ENCODE assay signal across 19 cellular contexts in genomic region chr5:1073239-1074102, GRCh38. TPM values are rescaled to one million over a fixed set of nuclear protein-coding genes. Genes with fewer than 3 reads are reported as not detected.
A peak's percentile ranks its signal among the peaks of the same experiment; 100 is the strongest.
DNase-seq lines count a peak whose midpoint lies in the region; ATAC-seq and TF ChIP-seq lines count a peak whose summit lies in the region.
"Had no signal": no experiment of that assay in that cellular context is flagged by ENCODE, and none has a peak within 500 bp of the region (broad histone marks: within the 10 kb centered on the region; RNA-seq: fewer than 3 reads in every experiment).

No MANE protein-coding gene starts in this region.

- H3T11ph ChIP-seq in H9 (ENCODE audit: low read length) = no peak overlapping the region

- no peak overlapping the region for H2BK20ac ChIP-seq in H9 (ENCODE audit: low read depth, low read length, poor library complexity, severe bottlenecking)

- H3K4me1 Mint-ChIP-seq in H9 = peaks cover 0 to 3% of the 10 kb centered on the region in 2 experiments; a peak in 1 of 4 replicates
- H3K4me1 Mint-ChIP-seq in WTC11 = no peaks in the 10 kb centered on the region
- peaks cover 3% of the 10 kb centered on the region for H3K4me1 Mint-ChIP-seq in memory B cell
- H3K4me1 Mint-ChIP-seq: activated CD4-positive, alpha-beta T cell treated with anti-CD3 and anti-CD28 coated beads for 36 hours had no signal

- no peak overlapping the region for H2BK120ac ChIP-seq in H9 (ENCODE audit: low read depth, low read length, poor library complexity, severe bottlenecking)

- no peak overlapping the region for H3K9ac ChIP-seq in H9 (ENCODE audit: extremely low read depth, insufficient read length, low read length)

- no peak overlapping the region for H4K91ac ChIP-seq in H9 (ENCODE audit: insufficient read length, low read depth, low read length)

- no peak overlapping the region for H2BK5ac ChIP-seq in H9 (ENCODE audit: insufficient read length, low read length)

- no peak overlapping the region for H3K4me3 ChIP-seq in dorsolateral prefrontal cortex
- H3K4me3 ChIP-seq: lung, right atrium auricular region had no signal

- H3K27me3 ChIP-seq in H9 (ENCODE audit: insufficient read depth, low read length) (no peaks in the 10 kb centered on the region), dorsolateral prefrontal cortex (no peaks in the 10 kb centered on the region)
- H3K27me3 ChIP-seq: BE2C, right atrium auricular region had no signal

- no peak overlapping the region for H3K23ac ChIP-seq in H9 (ENCODE audit: insufficient read length, low read depth, low read length)

- H2AK5ac ChIP-seq in H9 (ENCODE audit: insufficient read length, low read length) = no peak overlapping the region

- H3K4me2 ChIP-seq in H9 (ENCODE audit: insufficient read depth, insufficient read length, low read length) = no peak overlapping the region

- TF ChIP-seq CTCF in H9 (conservative IDR thresholded peaks at IDR 0.05) (no peak), WTC11 (IDR thresholded peaks at IDR 0.05) (no peak), dorsolateral prefrontal cortex (IDR thresholded peaks at IDR 0.05 in 54 of 56, conservative IDR thresholded peaks at IDR 0.05 in 2 of 56; ENCODE audit: low read depth in 1 of 56, partially characterized antibody in 56 of 56) (no peak)

- H3K4me1 ChIP-seq in H9 (ENCODE audit: insufficient read depth, low read length) = no peaks in the 10 kb centered on the region
- H3K4me1 ChIP-seq: BE2C, right atrium auricular region had no signal

- H3K9me3 ChIP-seq in H9 (ENCODE audit: control insufficient read depth, low read depth, low read length) = no peaks in the 10 kb centered on the region
- H3K9me3 ChIP-seq: BE2C, right atrium auricular region had no signal

- H3K4me3 Mint-ChIP-seq in H9 (no peak overlapping the region), WTC11 (no peak overlapping the region), memory B cell (no peak overlapping the region)
- H3K4me3 Mint-ChIP-seq: activated CD4-positive, alpha-beta T cell treated with anti-CD3 and anti-CD28 coated beads for 36 hours had no signal

- H3K18ac ChIP-seq in H9 (ENCODE audit: insufficient read length, low read depth, low read length) = no peak overlapping the region

- H3K27ac ChIP-seq in H9 (ENCODE audit: insufficient read length, low read depth, low read length) (no peak overlapping the region), dorsolateral prefrontal cortex (no peak overlapping the region)
- H3K27ac ChIP-seq: right atrium auricular region had no signal

- POLR2A ChIA-PET in WTC11 (lab: Charles Lee) = no interaction called here

- no peak overlapping the region for H2BK12ac ChIP-seq in H9 (ENCODE audit: insufficient read length, low read depth, low read length)

- no peaks in the 10 kb centered on the region for H3K79me1 ChIP-seq in H9 (ENCODE audit: insufficient read depth, low read depth, low read length, poor library complexity, severe bottlenecking)

- H3K9me3 Mint-ChIP-seq in H9 (no peaks in the 10 kb centered on the region), WTC11 (no peaks in the 10 kb centered on the region), memory B cell (no peaks in the 10 kb centered on the region)

- intact Hi-C loops in dorsolateral prefrontal cortex (cut with DNase I) = no loop called here

- H3K14ac ChIP-seq in H9 (ENCODE audit: insufficient read depth, low read length) = no peak overlapping the region

- no peak overlapping the region for H2BK15ac ChIP-seq in H9 (ENCODE audit: low read depth, low read length)

- H3K4ac ChIP-seq in H9 (ENCODE audit: low read depth, low read length) = no peak overlapping the region

- no peak for ATAC-seq in WTC11
- ATAC-seq in memory B cell (ENCODE audit: low read depth) = no peak
- ATAC-seq: activated CD4-positive, alpha-beta T cell treated with anti-CD3 and anti-CD28 coated beads for 36 hours had no signal

- H3K79me2 ChIP-seq in H9 (ENCODE audit: insufficient read depth, low read length) = no peaks in the 10 kb centered on the region; the same call in 1 of the 2 replicates

- no peak overlapping the region for H2AFZ ChIP-seq in H9 (ENCODE audit: low read length)

- H3K56ac ChIP-seq in H9 (ENCODE audit: insufficient read length, low read depth, low read length) = no peak overlapping the region

- DNase-seq in NCI-H748 (lab: John Stamatoyannopoulos, UW; ENCODE audit: unreplicated experiment) (peak; percentile 74), NCI-H748 treated with DMSO at 0.1 percent for 48 hours (lab: John Stamatoyannopoulos, UW) (no peak), H9 (peak; percentile 36), WTC11 (ENCODE audit: low spot score) (no peak), memory B cell (ENCODE audit: low spot score in 2 of 2) (no peak), NCI-H128 (lab: John Stamatoyannopoulos, UW; ENCODE audit: unreplicated experiment) (no peak), dorsolateral prefrontal cortex (no peak)
- DNase-seq in NK-92 treated with Interleukin-12 subunit alpha and Interleukin-12 subunit beta, amount 100 ng/mL, for 24 hours (lab: John Stamatoyannopoulos, UW) = no peak
- DNase-seq: activated CD4-positive, alpha-beta T cell treated with anti-CD3 and anti-CD28 coated beads for 36 hours; activated CD8-positive, alpha-beta memory T cell treated with anti-CD3 and anti-CD28 coated beads, Interleukin-2, amount 50 U/mL, for 4 hours; activated gamma-delta T cell; BE2C; caudate nucleus; foreskin fibroblast; hypothalamus; NCI-H1048; NCI-H2081 had no signal

- no peaks in the 10 kb centered on the region for H3K23me2 ChIP-seq in H9 (ENCODE audit: insufficient read length, low read depth, low read length, poor library complexity, severe bottlenecking)

- no peak overlapping the region for H4K8ac ChIP-seq in H9 (replicated peaks; ENCODE audit: insufficient read length, low read depth, low read length)

- peak overlapping the region in 2 of 3 experiments; percentile 87 to 94; a peak in 4 of 7 replicates for H3K27ac Mint-ChIP-seq in H9
- H3K27ac Mint-ChIP-seq in WTC11 = peak overlapping the region; percentile 97
- peak overlapping the region; percentile 75 for H3K27ac Mint-ChIP-seq in memory B cell
- H3K27ac Mint-ChIP-seq: activated CD4-positive, alpha-beta T cell treated with anti-CD3 and anti-CD28 coated beads for 36 hours had no signal

- CTCF ChIA-PET in WTC11 (lab: Charles Lee) = interaction anchor here (0.6 kb wide), 1 partner anchor 66 kb away, joined by 3 read pairs; no protein-coding TSS in a partner anchor

- H4K5ac ChIP-seq in H9 (ENCODE audit: insufficient read length, low read depth, low read length) = no peak overlapping the region

- no peaks in the 10 kb centered on the region for H3K27me3 Mint-ChIP-seq in H9 (ENCODE audit: low read depth)
- no peaks in the 10 kb centered on the region for H3K27me3 Mint-ChIP-seq in WTC11 (ENCODE audit: low read depth)
- H3K27me3 Mint-ChIP-seq in memory B cell = no peaks in the 10 kb centered on the region
- H3K27me3 Mint-ChIP-seq: activated CD4-positive, alpha-beta T cell treated with anti-CD3 and anti-CD28 coated beads for 36 hours had no signal

- H3K36me3 Mint-ChIP-seq in H9 (ENCODE audit: insufficient read depth in 1 of 3, low read depth in 3 of 3) (peaks cover 0 to 13% (median 13%) of the 10 kb centered on the region in 3 experiments; a peak in 5 of 7 replicates), WTC11 (no peaks in the 10 kb centered on the region; the same call in none of the 2 replicates), memory B cell (peaks cover 8% of the 10 kb centered on the region)

- no CpG with 5 or more reads among the region's 46 CpGs for WGBS in H9 (ENCODE audit: extremely low coverage, insufficient read length, low lambda C conversion rate)

- no peaks in the 10 kb centered on the region for H4K20me1 ChIP-seq in H9 (ENCODE audit: control insufficient read depth, insufficient read depth, insufficient read length)

TF ChIP-seq in WTC11, 78 proteins besides CTCF, POLR2A, EP300 and RAD21:
- TF ChIP-seq FOXP4 (CRISPR knock-in tag; IDR thresholded peaks at IDR 0.05) = no peak
- no peak for TF ChIP-seq ZNF138 (CRISPR knock-in tag; conservative IDR thresholded peaks at IDR 0.05)
- no peak for TF ChIP-seq ZNF396 (CRISPR knock-in tag; IDR thresholded peaks at IDR 0.05; ENCODE audit: borderline replicate concordance)

RNA-seq across cellular contexts. Expression of gene SLC12A7, which starts 38.4 kb away (rescaled TPM):
- 30.8 and 30.9 TPM in 2 replicates for total RNA-seq in H9 (2021)
- 28.1 to 29.9 TPM (median 29.9 TPM) in 3 replicates for total RNA-seq in WTC11 (2021)
- total RNA-seq in dorsolateral prefrontal cortex = 10 to 100 TPM; 10.4 to 49.3 (median 16.7) TPM

Comparison
In these comparisons a context has a peak if more than half of its experiments do, and no peak if none do; other contexts are left out.
1. DNase-seq: peak in NCI-H748 (single experiment) and H9 (single experiment); none in NCI-H748 treated with DMSO at 0.1 percent for 48 hours (single experiment), WTC11 (single experiment), memory B cell (0 of 2), NCI-H128 (single experiment), dorsolateral prefrontal cortex (0 of 10) and NK-92 treated with Interleukin-12 subunit alpha and Interleukin-12 subunit beta, amount 100 ng/mL, for 24 hours (single experiment).
2. Peak in every context shown above with its lines, with median percentiles within 50 percentile points of each other: H3K27ac Mint-ChIP-seq.